Comparison of ENCODE assay signal across 27 cellular contexts in the genomic region with DNA sequence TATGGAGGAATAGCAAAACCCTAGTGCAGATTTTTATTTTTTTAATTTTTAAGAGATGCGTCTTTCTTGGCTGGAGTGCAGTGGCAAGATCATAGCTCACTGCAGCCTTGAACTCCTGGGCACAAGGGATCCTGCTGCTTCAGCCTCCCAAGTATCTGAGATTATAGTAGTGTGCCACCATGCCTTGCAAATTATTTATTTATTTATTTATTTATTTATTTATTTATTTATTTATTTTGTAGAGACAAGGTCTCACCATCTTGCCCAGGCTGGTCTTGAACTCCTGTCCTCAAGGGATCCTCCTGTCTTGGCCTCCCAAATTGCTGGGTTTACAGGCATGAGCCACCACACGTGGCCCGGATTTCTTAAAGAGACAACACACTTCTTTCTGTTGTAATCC.
"Had no signal": no experiment of that assay in that cellular context is flagged by ENCODE, and none has a peak within 500 bp of the region (broad histone marks: within the 10 kb centered on the region; RNA-seq: fewer than 3 reads in every experiment).

No MANE protein-coding gene starts in this region.

- H3K4me3 ChIP-seq: colonic mucosa, coronary artery, dorsolateral prefrontal cortex, esophagus muscularis mucosa, esophagus squamous epithelium, gastrocnemius medialis, heart left ventricle, heart right ventricle had no signal

- H3K27me3 ChIP-seq: colonic mucosa, esophagus muscularis mucosa, esophagus squamous epithelium, foreskin keratinocyte, gastrocnemius medialis, heart left ventricle had no signal

- DNase-seq: colonic mucosa; cortex of kidney; dermis blood vessel endothelial cell; dorsolateral prefrontal cortex; effector CD4-positive, alpha-beta T cell; effector CD8-positive, alpha-beta T cell; effector memory CD4-positive, alpha-beta T cell; effector memory CD8-positive, alpha-beta T cell; endodermal cell; erythroblast; esophagus squamous epithelium; foreskin fibroblast; foreskin keratinocyte; foreskin melanocyte; gastrocnemius medialis; glutamatergic neuron; head of caudate nucleus; heart left ventricle; heart right ventricle had no signal

- H3K4me1 ChIP-seq: colonic mucosa, esophagus muscularis mucosa, esophagus squamous epithelium, foreskin keratinocyte, gastrocnemius medialis, heart left ventricle, heart right ventricle had no signal

- FAIRE-seq: colon, endometrium, frontal cortex had no signal

- ATAC-seq: effector memory CD8-positive, alpha-beta T cell; esophagus mucosa; foreskin keratinocyte; gastrocnemius medialis; heart left ventricle; heart right ventricle had no signal

- H3K4me3 Mint-ChIP-seq: dendritic cell treated with granulocyte-macrophage colony-stimulating factor and Interleukin-4, amounts not matched to agents 40 ng/mL and 50 ng/mL, for 4 days; effector memory CD8-positive, alpha-beta T cell; endodermal cell had no signal

- H3K27ac ChIP-seq: colonic mucosa, coronary artery, dorsolateral prefrontal cortex, epithelial cell of prostate, esophagus muscularis mucosa, esophagus squamous epithelium, foreskin keratinocyte, gastrocnemius medialis, heart left ventricle, heart right ventricle had no signal

- H3K36me3 ChIP-seq: colonic mucosa, esophagus muscularis mucosa, esophagus squamous epithelium, gastrocnemius medialis, heart left ventricle, heart right ventricle had no signal

- H3K27me3 Mint-ChIP-seq: dendritic cell treated with granulocyte-macrophage colony-stimulating factor and Interleukin-4, amounts not matched to agents 40 ng/mL and 50 ng/mL, for 4 days; effector memory CD8-positive, alpha-beta T cell had no signal

- H3K27ac Mint-ChIP-seq: dendritic cell treated with granulocyte-macrophage colony-stimulating factor and Interleukin-4, amounts not matched to agents 40 ng/mL and 50 ng/mL, for 4 days; effector memory CD8-positive, alpha-beta T cell; endodermal cell had no signal

- H3K9me3 ChIP-seq: colonic mucosa, esophagus squamous epithelium, gastrocnemius medialis had no signal
